20 cellular contexts compared by ENCODE assay signal in genomic region chr10:123929791-123930190, GRCh38. TPM values are rescaled to one million over a fixed set of nuclear protein-coding genes. Genes with fewer than 3 reads are reported as not detected.
DNase-seq lines count a peak whose midpoint lies in the region; ATAC-seq and TF ChIP-seq lines count a peak whose summit lies in the region.
"Had no signal": no experiment of that assay in that cellular context is flagged by ENCODE, and none has a peak within 500 bp of the region (broad histone marks: within the 10 kb centered on the region; RNA-seq: fewer than 3 reads in every experiment).

No MANE protein-coding gene starts in this region.

- peaks cover 9 to 27% of the 10 kb centered on the region in 2 donors for H3K36me3 Mint-ChIP-seq in activated naive CD4-positive, alpha-beta T cell treated with anti-CD3 and anti-CD28 coated beads, Interleukin-2, amount 50 U/mL, for 72 hours

- no peaks in the 10 kb centered on the region for H3K79me2 ChIP-seq in osteoblast (ENCODE audit: insufficient read depth, low read length)

- TF ChIP-seq EP300 in suprapubic skin (IDR thresholded peaks at IDR 0.05), result no peak
- TF ChIP-seq EP300 in stomach (IDR thresholded peaks at IDR 0.05), result no peak

- H4K20me1 ChIP-seq in osteoblast (ENCODE audit: insufficient read depth, low read length), result no peaks in the 10 kb centered on the region

- H3K4me2 ChIP-seq in osteoblast (ENCODE audit: insufficient read depth, low read length), result peak overlapping the region; percentile 59

- H3K9me3 ChIP-seq in right atrium auricular region (peaks cover 0 to 24% of the 10 kb centered on the region in 2 donors), osteoblast (ENCODE audit: low read depth, low read length) (no peaks in the 10 kb centered on the region), suprapubic skin (no peaks in the 10 kb centered on the region), BE2C (no peaks in the 10 kb centered on the region), stomach (peaks cover 0 to 40% (median 17%) of the 10 kb centered on the region in 4 donors)
- H3K9me3 ChIP-seq: HAP-1 had no signal

- H3K27ac Mint-ChIP-seq in activated naive CD4-positive, alpha-beta T cell treated with anti-CD3 and anti-CD28 coated beads, Interleukin-2, amount 50 U/mL, for 72 hours, result no peak overlapping the region

- DNase-seq in right atrium auricular region (ENCODE audit: low spot score), result no peak
- DNase-seq in left cardiac atrium, result no peak
- no peak for DNase-seq in osteoblast (ENCODE audit: insufficient read length, low spot score, missing footprints)
- no peak for DNase-seq in suprapubic skin (ENCODE audit: low spot score in 2 of 2)
- DNase-seq in BE2C, result no peak
- DNase-seq in stomach, result no peak
- no peak for DNase-seq in activated naive CD4-positive, alpha-beta T cell treated with anti-CD3 and anti-CD28 coated beads, Interleukin-2, amount 50 U/mL, for 72 hours (ENCODE audit: low spot score in 2 of 2)
- DNase-seq: C1 segment of cervical spinal cord, Kasumi-1, MM.1S, NCI-H1105, NCI-H1694, NCI-H524 had no signal

- no peak for ATAC-seq in left cardiac atrium
- ATAC-seq in GM18907 (IDR thresholded peaks at IDR 0.05; ENCODE audit: unreplicated experiment), result no peak
- no peak for ATAC-seq in activated naive CD4-positive, alpha-beta T cell treated with anti-CD3 and anti-CD28 coated beads, Interleukin-2, amount 50 U/mL, for 72 hours
- ATAC-seq: Panc1, Right ventricle myocardium inferior had no signal

- no peaks in the 10 kb centered on the region for H3K36me3 ChIP-seq in right atrium auricular region
- no peaks in the 10 kb centered on the region for H3K36me3 ChIP-seq in osteoblast (ENCODE audit: insufficient read depth, low read length)
- H3K36me3 ChIP-seq in suprapubic skin, result no peaks in the 10 kb centered on the region
- H3K36me3 ChIP-seq in BE2C, result no peaks in the 10 kb centered on the region
- H3K36me3 ChIP-seq in stomach, result no peaks in the 10 kb centered on the region
- H3K36me3 ChIP-seq: HAP-1 had no signal

- H3K4me1 ChIP-seq in right atrium auricular region (no peaks in the 10 kb centered on the region), osteoblast (ENCODE audit: insufficient read depth, low read length) (peaks cover 20% of the 10 kb centered on the region), suprapubic skin (peaks cover 7% of the 10 kb centered on the region), BE2C (no peaks in the 10 kb centered on the region), stomach (peaks cover 0 to 6% (median 0%) of the 10 kb centered on the region in 4 donors)
- H3K4me1 ChIP-seq: HAP-1 had no signal

- no peaks in the 10 kb centered on the region for H3K27me3 ChIP-seq in right atrium auricular region
- no peaks in the 10 kb centered on the region for H3K27me3 ChIP-seq in osteoblast (ENCODE audit: insufficient read depth, low read length)
- H3K27me3 ChIP-seq in suprapubic skin, result peaks cover 4% of the 10 kb centered on the region
- H3K27me3 ChIP-seq in BE2C, result no peaks in the 10 kb centered on the region
- H3K27me3 ChIP-seq in stomach, result peaks cover 0 to 13% (median 0%) of the 10 kb centered on the region in 3 donors

- peak overlapping the region; percentile 36 for H2AFZ ChIP-seq in osteoblast (ENCODE audit: low read length)

- no peak for TF ChIP-seq CTCF in right atrium auricular region (IDR thresholded peaks at IDR 0.05)
- no peak for TF ChIP-seq CTCF in osteoblast (IDR thresholded peaks at IDR 0.05; ENCODE audit: extremely low read depth, low read depth, low read length)
- no peak for TF ChIP-seq CTCF in suprapubic skin (IDR thresholded peaks at IDR 0.05)
- no peak for TF ChIP-seq CTCF in BE2C (IDR thresholded peaks at IDR 0.05; ENCODE audit: low read depth, low read length)
- TF ChIP-seq CTCF in stomach (IDR thresholded peaks at IDR 0.05), result no peak

- intact Hi-C loops in left cardiac atrium (cut with DNase I), result no loop called here
- intact Hi-C loops in stomach (cut with DNase I; ENCODE audit: low total_unique reads), result no loop called here

- no peak for TF ChIP-seq POLR2A in suprapubic skin (IDR thresholded peaks at IDR 0.05)
- no peak for TF ChIP-seq POLR2A in stomach (IDR thresholded peaks at IDR 0.05)

- H3K27ac ChIP-seq in right atrium auricular region (peak overlapping the region; percentile 0 to 10), osteoblast (ENCODE audit: low read depth, low read length) (peak overlapping the region; percentile 66), suprapubic skin (peak overlapping the region; percentile 43), stomach (peak overlapping the region in 2 of 5 donors; percentile 21 to 25)
- H3K27ac ChIP-seq: HL-60 had no signal

- H3K9me3 Mint-ChIP-seq in activated naive CD4-positive, alpha-beta T cell treated with anti-CD3 and anti-CD28 coated beads, Interleukin-2, amount 50 U/mL, for 72 hours, result peaks cover 14 to 33% of the 10 kb centered on the region in 2 donors

- H3K4me3 ChIP-seq in right atrium auricular region, result no peak overlapping the region
- H3K4me3 ChIP-seq in osteoblast (ENCODE audit: insufficient read depth, low read length), result no peak overlapping the region
- H3K4me3 ChIP-seq in suprapubic skin, result no peak overlapping the region
- no peak overlapping the region for H3K4me3 ChIP-seq in BE2C (ENCODE audit: low read depth, low read length)
- no peak overlapping the region for H3K4me3 ChIP-seq in stomach
- H3K4me3 ChIP-seq: HAP-1 had no signal

- 38% methylated on average over 4 of the region's 7 CpGs for WGBS in suprapubic skin
- whole genome bisulfite sequencing in stomach, 5 donors, result 42 to 64% (median 58%) methylated on average over 6 to 7 of the region's 7 CpGs

RNA-seq across cellular contexts. Expression of gene CPXM2, which starts 38.2 kb away (rescaled TPM):
- 1 to 10 TPM; 8.3 to 8.5 TPM for total RNA-seq in right atrium auricular region
- 10 to 100 TPM; 12.5 to 17.0 TPM for total RNA-seq in left cardiac atrium
- total RNA-seq in osteoblast, result under 0.01 and 0.36 TPM in 2 replicates
- 1 to 10 TPM; 2.9 to 6.1 (median 3.7) TPM for total RNA-seq in suprapubic skin
- polyA plus RNA-seq in BE2C (2012; ENCODE audit: insufficient read depth, insufficient read length, low read depth), result 0.17 TPM
- 10 to 100 TPM in 3 of 5 donors, 1 to 10 TPM in 2; 9.8 to 33.5 (median 12.8) TPM for total RNA-seq in stomach
- polyA plus RNA-seq in stomach, result 1 to 10 TPM in 1 of 3 donors, under 1 TPM in 2; 0.46 to 7.9 (median 0.62) TPM
- not detected for total RNA-seq in activated naive CD4-positive, alpha-beta T cell treated with anti-CD3 and anti-CD28 coated beads, Interleukin-2, amount 50 U/mL, for 72 hours
- total RNA-seq: A172 had no signal
- polyA plus RNA-seq: IgD-negative memory B cell had no signal
